9 cellular contexts compared by ENCODE assay signal in genomic region chr17:3914319-3914685, GRCh38. TPM values are rescaled to one million over a fixed set of nuclear protein-coding genes. Genes with fewer than 3 reads are reported as not detected.
A peak's percentile ranks its signal among the peaks of the same experiment; 100 is the strongest.
DNase-seq lines count a peak whose midpoint lies in the region; ATAC-seq and TF ChIP-seq lines count a peak whose summit lies in the region.
"Had no signal": no experiment of that assay in that cellular context is flagged by ENCODE, and none has a peak within 500 bp of the region (broad histone marks: within the 10 kb centered on the region; RNA-seq: fewer than 3 reads in every experiment).

No MANE protein-coding gene starts in this region.

- no peak overlapping the region for H3K4me3 ChIP-seq in DND-41 (ENCODE audit: low read depth in 1 of 2, low read length in 2 of 2)
- no peak overlapping the region for H3K4me3 ChIP-seq in KMS-11 (IDR thresholded peaks at IDR 0.05; ENCODE audit: insufficient read depth, low read depth, low read length)
- H3K4me3 ChIP-seq in gastroesophageal sphincter = peak overlapping the region in 1 of 2 donors; percentile 32

- H4K20me1 ChIP-seq in DND-41 (ENCODE audit: insufficient read depth, low read length) (no peaks in the 10 kb centered on the region), KMS-11 (ENCODE audit: insufficient read depth) (no peaks in the 10 kb centered on the region)

- H3K36me3 ChIP-seq in DND-41 (ENCODE audit: insufficient read depth, low read length) = no peaks in the 10 kb centered on the region
- no peaks in the 10 kb centered on the region for H3K36me3 ChIP-seq in KMS-11 (ENCODE audit: insufficient read depth)
- no peaks in the 10 kb centered on the region for H3K36me3 ChIP-seq in gastroesophageal sphincter
- H3K36me3 ChIP-seq: pancreas had no signal

- TF ChIP-seq EP300 in gastroesophageal sphincter (IDR thresholded peaks at IDR 0.05) = no peak

- no peak for DNase-seq in DND-41
- peak; percentile 81 for DNase-seq in GM20000 (ENCODE audit: low spot score)
- no peak for DNase-seq in glomerular visceral epithelial cell (ENCODE audit: extremely low spot score)
- DNase-seq in activated naive CD4-positive, alpha-beta T cell (lab: John Stamatoyannopoulos, UW) = no peak

- H3K27ac ChIP-seq in DND-41 (ENCODE audit: low read length) = peak overlapping the region; percentile 42; the same call in 1 of the 2 replicates
- H3K27ac ChIP-seq in KMS-11 = no peak overlapping the region
- peak overlapping the region in 3 of 4 donors; percentile 7 to 76 (median 54) for H3K27ac ChIP-seq in gastroesophageal sphincter
- H3K27ac ChIP-seq: pancreas had no signal

- no CpG with 5 or more reads among the region's 10 CpGs for WGBS in gastroesophageal sphincter (ENCODE audit: low coverage in 1 of 2), 2 donors

- ATAC-seq in DND-41 (ENCODE audit: insufficient read depth, low read depth) (no peak), gastroesophageal sphincter (no peak), HG03520 (IDR thresholded peaks at IDR 0.05; ENCODE audit: unreplicated experiment) (no peak), HG02763 (IDR thresholded peaks at IDR 0.05; ENCODE audit: unreplicated experiment) (no peak)

- no peaks in the 10 kb centered on the region for H3K9me3 ChIP-seq in DND-41 (ENCODE audit: insufficient read depth, low read length, severe bottlenecking)
- no peaks in the 10 kb centered on the region for H3K9me3 ChIP-seq in gastroesophageal sphincter
- H3K9me3 ChIP-seq: pancreas had no signal

- no peak for TF ChIP-seq POLR2A in gastroesophageal sphincter (IDR thresholded peaks at IDR 0.05)

- H3K79me2 ChIP-seq in DND-41 (ENCODE audit: insufficient read depth, low read length) = no peaks in the 10 kb centered on the region
- H3K79me2 ChIP-seq in KMS-11 (ENCODE audit: insufficient read depth, low read depth) = no peaks in the 10 kb centered on the region

- H3K9ac ChIP-seq in DND-41 (ENCODE audit: low read depth, low read length) (0 out of 2 replicates have a peak overlapping the region, but pooled peaks have one; percentile 8), KMS-11 (no peak overlapping the region)

- H2AFZ ChIP-seq in DND-41 (ENCODE audit: low read depth, low read length) (no peak overlapping the region), KMS-11 (ENCODE audit: low read depth) (peak overlapping the region; percentile 60; the same call in 1 of the 2 replicates)

- H3K27me3 ChIP-seq in DND-41 (ENCODE audit: insufficient read depth, low read length, poor library complexity) (no peaks in the 10 kb centered on the region), KMS-11 (ENCODE audit: insufficient read depth, low read depth) (no peaks in the 10 kb centered on the region), gastroesophageal sphincter (no peaks in the 10 kb centered on the region)
- H3K27me3 ChIP-seq: pancreas had no signal

- H3K4me1 ChIP-seq in DND-41 (ENCODE audit: insufficient read depth, low read length) (peaks cover 44% of the 10 kb centered on the region), KMS-11 (ENCODE audit: low read depth, poor library complexity, severe bottlenecking) (peaks cover 6% of the 10 kb centered on the region), gastroesophageal sphincter (peaks cover 0 to 45% (median 7%) of the 10 kb centered on the region in 3 donors)

- H3K4me2 ChIP-seq in DND-41 (ENCODE audit: insufficient read depth, low read length) (no peak overlapping the region), KMS-11 (no peak overlapping the region)

- TF ChIP-seq CTCF in DND-41 (IDR thresholded peaks at IDR 0.05; ENCODE audit: borderline replicate concordance, extremely low read depth, low read length, poor library complexity, severe bottlenecking) (no peak), GM20000 (IDR thresholded peaks at IDR 0.05; ENCODE audit: extremely low read depth, missing control alignments) (no peak), KMS-11 (conservative IDR thresholded peaks at IDR 0.05; ENCODE audit: low read depth, low read length) (no peak), gastroesophageal sphincter (IDR thresholded peaks at IDR 0.05) (no peak)

RNA-seq across cellular contexts. Expression of gene P2RX1, which starts 2.0 kb away (rescaled TPM):
- 10 to 100 TPM in 1 of 4 donors, 1 to 10 TPM in 3; 1.6 to 11.6 (median 3.2) TPM for total RNA-seq in gastroesophageal sphincter

RNA-seq across cellular contexts. Expression of gene CAMKK1, which starts 21.4 kb away (rescaled TPM):
- 1 to 10 TPM; 3.4 to 7.1 (median 3.8) TPM for total RNA-seq in gastroesophageal sphincter

RNA-seq across cellular contexts. Expression of gene ATP2A3, which starts 49.9 kb away (rescaled TPM):
- 10 to 100 TPM in 3 of 4 donors, 1 to 10 TPM in 1; 5.9 to 35.9 (median 18.1) TPM for total RNA-seq in gastroesophageal sphincter
